Comparison of ENCODE assay signal across 31 cellular contexts in genomic region chr3:129359102-129359461, GRCh38.
DNase-seq lines count a peak whose midpoint lies in the region; ATAC-seq, FAIRE-seq and TF ChIP-seq lines count a peak whose summit lies in the region.
"Had no signal": no experiment of that assay in that cellular context is flagged by ENCODE, and none has a peak within 500 bp of the region (broad histone marks: within the 10 kb centered on the region; RNA-seq: fewer than 3 reads in every experiment).

No MANE protein-coding gene starts in this region.

- H3K27ac Mint-ChIP-seq in GM23338 (0 out of 2 replicates have a peak overlapping the region, but pooled peaks have one; percentile 70), WTC11 (no peak overlapping the region), neural crest cell (ENCODE audit: unreplicated experiment) (peak overlapping the region; percentile 62)
- H3K27ac Mint-ChIP-seq in activated CD4-positive, alpha-beta memory T cell treated with anti-CD3 and anti-CD28 coated beads, Interleukin-2, amount 10 ng/mL, durations not matched to agents 7 days and 5 days: no peak overlapping the region
- H3K27ac Mint-ChIP-seq: activated CD4-positive, alpha-beta T cell treated with anti-CD3 and anti-CD28 coated beads for 36 hours; activated naive CD8-positive, alpha-beta T cell; naive thymus-derived CD4-positive, alpha-beta T cell had no signal

- no peak for TF ChIP-seq EP300 in A549 (IDR thresholded peaks at IDR 0.05)

- H3K9me3 Mint-ChIP-seq in GM23338 (peaks cover 13% of the 10 kb centered on the region), WTC11 (peaks cover 3% of the 10 kb centered on the region; the same call in 1 of the 2 replicates), neural crest cell (no peaks in the 10 kb centered on the region)
- no peaks in the 10 kb centered on the region for H3K9me3 Mint-ChIP-seq in activated CD4-positive, alpha-beta memory T cell treated with anti-CD3 and anti-CD28 coated beads, Interleukin-2, amount 10 ng/mL, durations not matched to agents 7 days and 5 days
- H3K9me3 Mint-ChIP-seq: naive thymus-derived CD4-positive, alpha-beta T cell had no signal

- no peak for TF ChIP-seq POLR2A in A549 (IDR thresholded peaks at IDR 0.05; ENCODE audit: low read length)

- POLR2A ChIA-PET in A549 (lab: Yijun Ruan, JAX) (no interaction called here), WTC11 (lab: Charles Lee) (no interaction called here)
- POLR2A ChIA-PET in activated CD4-positive, alpha-beta memory T cell treated with anti-CD3 and anti-CD28 coated beads, Interleukin-2, amount 10 ng/mL, durations not matched to agents 7 days and 5 days (lab: Charles Lee): no interaction called here

- 0 out of 2 replicates have a peak, but pooled peaks cover 2% of the 10 kb centered on the region for H3F3A ChIP-seq in GM23338 (replicated peaks; ENCODE audit: low read depth)

- intact Hi-C loops in colonic mucosa (cut with DNase I): no loop called here

- no peaks in the 10 kb centered on the region for H3K79me2 ChIP-seq in GM23338 (replicated peaks; ENCODE audit: insufficient read depth)

- H3K4me3 ChIP-seq in A549 (no peak overlapping the region), GM23338 (no peak overlapping the region), colonic mucosa (no peak overlapping the region)
- H3K4me3 ChIP-seq: BLaER1, gastrocnemius medialis, left lung, stomach, thyroid gland had no signal

- H3K27me3 ChIP-seq in GM23338 (ENCODE audit: insufficient read depth) (no peaks in the 10 kb centered on the region), colonic mucosa (no peaks in the 10 kb centered on the region)
- H3K27me3 ChIP-seq: BLaER1, gastrocnemius medialis, left lung, thyroid gland had no signal

- H3K27me3 Mint-ChIP-seq in GM23338 (ENCODE audit: insufficient read depth, low read depth, poor library complexity) (peaks cover 7% of the 10 kb centered on the region), WTC11 (ENCODE audit: low read depth) (no peaks in the 10 kb centered on the region), neural crest cell (ENCODE audit: low read depth) (no peaks in the 10 kb centered on the region)
- no peaks in the 10 kb centered on the region for H3K27me3 Mint-ChIP-seq in activated CD4-positive, alpha-beta memory T cell treated with anti-CD3 and anti-CD28 coated beads, Interleukin-2, amount 10 ng/mL, durations not matched to agents 7 days and 5 days
- H3K27me3 Mint-ChIP-seq: activated CD4-positive, alpha-beta T cell treated with anti-CD3 and anti-CD28 coated beads for 36 hours; activated naive CD8-positive, alpha-beta T cell; naive thymus-derived CD4-positive, alpha-beta T cell had no signal

- H3K4me1 Mint-ChIP-seq in GM23338: peaks cover 12% of the 10 kb centered on the region
- H3K4me1 Mint-ChIP-seq in WTC11: 0 out of 2 replicates have a peak, but pooled peaks cover 4% of the 10 kb centered on the region
- H3K4me1 Mint-ChIP-seq in neural crest cell: no peaks in the 10 kb centered on the region
- no peaks in the 10 kb centered on the region for H3K4me1 Mint-ChIP-seq in activated CD4-positive, alpha-beta memory T cell treated with anti-CD3 and anti-CD28 coated beads, Interleukin-2, amount 10 ng/mL, durations not matched to agents 7 days and 5 days
- H3K4me1 Mint-ChIP-seq: activated CD4-positive, alpha-beta T cell treated with anti-CD3 and anti-CD28 coated beads for 36 hours; naive thymus-derived CD4-positive, alpha-beta T cell had no signal

- H3K4me2 ChIP-seq in A549 (peak overlapping the region; percentile 37; the same call in 1 of the 3 replicates), GM23338 (no peak overlapping the region)
- H3K4me2 ChIP-seq: BLaER1 had no signal

- TF ChIP-seq RAD21 in A549 (conservative IDR thresholded peaks at IDR 0.05 in 1 of 2, IDR thresholded peaks at IDR 0.05 in 1 of 2): no peak

- H3K36me3 ChIP-seq in GM23338 (ENCODE audit: insufficient read depth): no peaks in the 10 kb centered on the region
- H3K36me3 ChIP-seq in colonic mucosa: no peaks in the 10 kb centered on the region
- H3K36me3 ChIP-seq: BLaER1, gastrocnemius medialis, left lung, stomach, thyroid gland had no signal

- H4K20me1 ChIP-seq in GM23338 (replicated peaks; ENCODE audit: insufficient read depth): no peaks in the 10 kb centered on the region
- H4K20me1 ChIP-seq: BLaER1 had no signal

- H3K9ac ChIP-seq in colonic mucosa (ENCODE audit: low read depth in 2 of 2, low read length in 2 of 2): no peak overlapping the region
- H3K9ac ChIP-seq: BLaER1 had no signal

- H3K36me3 Mint-ChIP-seq in GM23338 (ENCODE audit: low read depth) (peaks cover 11% of the 10 kb centered on the region; the same call in 2 of the 3 replicates), WTC11 (no peaks in the 10 kb centered on the region), neural crest cell (ENCODE audit: low read depth) (peaks cover 3% of the 10 kb centered on the region)
- no peaks in the 10 kb centered on the region for H3K36me3 Mint-ChIP-seq in activated CD4-positive, alpha-beta memory T cell treated with anti-CD3 and anti-CD28 coated beads, Interleukin-2, amount 10 ng/mL, durations not matched to agents 7 days and 5 days (ENCODE audit: low read depth)
- H3K36me3 Mint-ChIP-seq: activated naive CD8-positive, alpha-beta T cell had no signal

- no peaks in the 10 kb centered on the region for H3K9me2 ChIP-seq in GM23338 (ENCODE audit: insufficient read depth)

- ATAC-seq in A549 (peak; percentile 44 to 55; a peak in 3 of 6 replicates), GM23338 (peak; percentile 46), WTC11 (peak; percentile 22; the same call in 1 of the 2 replicates), HG03139 (IDR thresholded peaks at IDR 0.05; ENCODE audit: unreplicated experiment) (no peak)
- ATAC-seq: activated CD4-positive, alpha-beta T cell treated with anti-CD3 and anti-CD28 coated beads for 36 hours; gastrocnemius medialis; left lung; naive thymus-derived CD4-positive, alpha-beta T cell had no signal

- 30% methylated on average over 4 of the region's 9 CpGs for WGBS in A549 (ENCODE audit: missing lambda C conversion rate)

- H3K9me3 ChIP-seq in A549 (no peaks in the 10 kb centered on the region), colonic mucosa (no peaks in the 10 kb centered on the region)
- H3K9me3 ChIP-seq: gastrocnemius medialis, left lung, stomach, thyroid gland had no signal

- H3K4me3 Mint-ChIP-seq in GM23338: no peak overlapping the region; the same call in 2 of the 3 replicates
- no peak overlapping the region for H3K4me3 Mint-ChIP-seq in WTC11
- H3K4me3 Mint-ChIP-seq in neural crest cell: no peak overlapping the region
- H3K4me3 Mint-ChIP-seq in activated CD4-positive, alpha-beta memory T cell treated with anti-CD3 and anti-CD28 coated beads, Interleukin-2, amount 10 ng/mL, durations not matched to agents 7 days and 5 days: no peak overlapping the region
- H3K4me3 Mint-ChIP-seq: activated CD4-positive, alpha-beta T cell treated with anti-CD3 and anti-CD28 coated beads for 36 hours; activated naive CD8-positive, alpha-beta T cell; naive thymus-derived CD4-positive, alpha-beta T cell had no signal

- H3K27ac ChIP-seq in A549 (peak overlapping the region in 1 of 2 experiments; percentile 75; a peak in 3 of 6 replicates), GM23338 (ENCODE audit: low read depth) (no peak overlapping the region), colonic mucosa (no peak overlapping the region)
- H3K27ac ChIP-seq: BLaER1, gastrocnemius medialis, left lung, RWPE1, stomach, thyroid gland had no signal

- DNase-seq in A549 (ENCODE audit: low read depth in 1 of 2, low spot score in 1 of 2): peak in 1 of 2 experiments; percentile 16
- DNase-seq in GM23338 (ENCODE audit: low spot score): no peak
- DNase-seq in WTC11 (ENCODE audit: low spot score): no peak
- DNase-seq in neural crest cell (ENCODE audit: low read depth, low spot score): no peak
- DNase-seq in activated CD4-positive, alpha-beta memory T cell treated with anti-CD3 and anti-CD28 coated beads, Interleukin-2, amount 10 ng/mL, durations not matched to agents 7 days and 5 days: no peak
- no peak for DNase-seq in CD1c-positive myeloid dendritic cell (ENCODE audit: extremely low spot score)
- DNase-seq in colonic mucosa: no peak
- DNase-seq: ACHN; activated CD4-positive, alpha-beta T cell treated with anti-CD3 and anti-CD28 coated beads for 36 hours; activated effector memory CD4-positive, alpha-beta T cell treated with Interleukin-2 at 50 U/mL for 16 hours; activated T-cell treated with anti-CD3 and anti-CD28 coated beads for 4 hours; aorta; DMS79 treated with DMSO at 0.1 percent for 48 hours; gastrocnemius medialis; GOT3; hippocampal formation; KG1; left lung; MM.1S; naive thymus-derived CD4-positive, alpha-beta T cell; NCI-H2029 treated with DMSO at 0.1 percent for 48 hours; NCI-H774; small intestine; stimulated activated CD4-positive, alpha-beta T cell treated with anti-CD3 and anti-CD28 coated beads, Interleukin-2, amount 100 ng/mL, for 24 hours; stomach; T-helper 2 cell; thyroid gland had no signal

- H3K4me1 ChIP-seq in A549 (peaks cover 7% of the 10 kb centered on the region; the same call in 1 of the 3 replicates), GM23338 (ENCODE audit: insufficient read depth) (no peaks in the 10 kb centered on the region), colonic mucosa (no peaks in the 10 kb centered on the region)
- H3K4me1 ChIP-seq: BLaER1, gastrocnemius medialis, left lung, stomach, thyroid gland had no signal

- CTCF ChIA-PET in A549 (lab: Yijun Ruan, JAX): no interaction called here
- CTCF ChIA-PET in WTC11 (lab: Charles Lee): interaction anchor here (0.9 to 1.6 kb wide), 2 partner anchors 10 to 15 kb away, joined by 3 to 4 read pairs; no protein-coding TSS in a partner anchor
- CTCF ChIA-PET in activated CD4-positive, alpha-beta memory T cell treated with anti-CD3 and anti-CD28 coated beads, Interleukin-2, amount 10 ng/mL, durations not matched to agents 7 days and 5 days (lab: Charles Lee): no interaction called here

- H2AFZ ChIP-seq in GM23338: peak overlapping the region; percentile 66; the same call in 1 of the 2 replicates

- FAIRE-seq in A549 (lab: Jason Lieb, UNC): no peak
- FAIRE-seq: small intestine had no signal

- TF ChIP-seq CTCF in A549 (IDR thresholded peaks at IDR 0.05) (no peak), GM23338 (conservative IDR thresholded peaks at IDR 0.05; ENCODE audit: low read depth in 2 of 2) (no peak), WTC11 (IDR thresholded peaks at IDR 0.05) (no peak), neural crest cell (conservative IDR thresholded peaks at IDR 0.05) (no peak), colonic mucosa (IDR thresholded peaks at IDR 0.05) (no peak)

TF ChIP-seq in GM23338, 12 proteins besides CTCF, POLR2A, EP300 and RAD21 (continues in another document):
- TF ChIP-seq NANOG (IDR thresholded peaks at IDR 0.05; ENCODE audit: borderline replicate concordance) (no peak), EZH2 (IDR thresholded peaks at IDR 0.05; ENCODE audit: low read depth, unreplicated experiment) (no peak), POLR2AphosphoS5 (IDR thresholded peaks at IDR 0.05; ENCODE audit: low read depth) (no peak)

TF ChIP-seq in WTC11, 78 proteins besides CTCF, POLR2A, EP300 and RAD21 (continues in another document):
- no peak for TF ChIP-seq ZNF263 (CRISPR knock-in tag; IDR thresholded peaks at IDR 0.05; ENCODE audit: low read depth)
- no peak for TF ChIP-seq ZNF396 (CRISPR knock-in tag; IDR thresholded peaks at IDR 0.05; ENCODE audit: borderline replicate concordance)
- TF ChIP-seq FOXP1 (CRISPR knock-in tag; IDR thresholded peaks at IDR 0.05; ENCODE audit: borderline replicate concordance): no peak
- no peak for TF ChIP-seq TEAD4 (CRISPR knock-in tag; IDR thresholded peaks at IDR 0.05)
- TF ChIP-seq RELA (CRISPR knock-in tag; IDR thresholded peaks at IDR 0.05; ENCODE audit: borderline replicate concordance): no peak

Comparison
In these comparisons a context has a peak if more than half of its experiments do, and no peak if none do; other contexts are left out.
1. H3K27ac Mint-ChIP-seq: peak in GM23338 (single experiment) and neural crest cell (single experiment); none in WTC11 (single experiment) and activated CD4-positive, alpha-beta memory T cell treated with anti-CD3 and anti-CD28 coated beads, Interleukin-2, amount 10 ng/mL, durations not matched to agents 7 days and 5 days (single experiment).